14 cellular contexts compared by ENCODE assay signal in the genomic region with DNA sequence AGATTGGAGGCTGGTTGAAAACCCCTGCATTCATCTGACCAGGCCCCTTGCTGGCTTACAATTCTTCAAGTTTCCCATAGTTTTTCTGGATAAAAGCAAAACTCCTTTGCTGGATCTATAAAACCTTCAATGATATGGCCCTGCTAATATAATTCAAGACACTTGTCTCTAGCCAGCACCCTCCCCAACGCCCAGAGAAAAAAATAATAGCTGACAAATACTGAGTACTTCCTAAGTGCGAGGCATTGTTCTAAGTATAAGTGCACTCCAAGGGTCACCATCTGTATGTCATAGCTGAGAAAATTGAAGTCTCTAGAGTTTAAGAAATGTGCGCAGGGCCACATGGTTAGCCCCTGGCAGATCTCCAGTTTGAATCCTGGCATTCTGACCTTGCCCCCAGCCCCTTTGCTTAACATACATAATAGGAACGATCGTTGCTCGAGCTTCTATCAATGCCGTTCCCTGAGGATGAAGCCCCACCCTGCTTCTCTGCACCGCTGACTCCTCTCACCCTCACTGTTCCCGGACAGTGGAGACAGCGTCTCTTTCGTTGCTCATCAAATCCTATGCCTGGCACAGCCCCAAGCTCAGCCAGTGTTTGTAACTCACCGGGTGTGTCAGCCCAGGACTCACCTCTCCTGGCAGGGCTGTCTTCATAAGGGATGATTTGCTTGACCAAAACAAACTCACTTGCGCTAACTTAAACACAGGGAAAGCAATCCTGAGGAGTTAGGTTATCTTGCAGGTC.
A peak's percentile ranks its signal among the peaks of the same experiment; 100 is the strongest.
DNase-seq lines count a peak whose midpoint lies in the region; TF ChIP-seq lines count a peak whose summit lies in the region.
"Had no signal": no experiment of that assay in that cellular context is flagged by ENCODE, and none has a peak within 500 bp of the region (broad histone marks: within the 10 kb centered on the region; RNA-seq: fewer than 3 reads in every experiment).

No MANE protein-coding gene starts in this region.

- WGBS in tibial nerve, 2 donors, result 37 to 46% methylated on average over 13 of the region's 13 CpGs

- in situ Hi-C loops in KBM-7 (cut with MboI; ENCODE audit: low pct_unique_long_range_greater_than_20kb, low sequenced_read_pairs), result no loop called here

- no peak for TF ChIP-seq EP300 in tibial nerve (IDR thresholded peaks at IDR 0.05)

- H3K27me3 ChIP-seq in GM06990 (replicated peaks; ENCODE audit: control insufficient read depth, insufficient read depth, low read length), result no peaks in the 10 kb centered on the region
- no peaks in the 10 kb centered on the region for H3K27me3 ChIP-seq in tibial nerve
- H3K27me3 ChIP-seq: Peyer's patch had no signal

- H3K36me3 Mint-ChIP-seq in chondrocyte (ENCODE audit: low read depth) (no peaks in the 10 kb centered on the region), nephron progenitor cell (ENCODE audit: low read depth) (no peaks in the 10 kb centered on the region)
- H3K36me3 Mint-ChIP-seq in activated T-cell treated with anti-CD3 and anti-CD28 coated beads, Interleukin-2, amount 50 U/mL, for 24 hours (ENCODE audit: low read depth), result no peaks in the 10 kb centered on the region

- peaks cover 3% of the 10 kb centered on the region for H3K27me3 Mint-ChIP-seq in chondrocyte (ENCODE audit: low read depth)
- H3K27me3 Mint-ChIP-seq in nephron progenitor cell (ENCODE audit: low read depth, poor library complexity), result peaks cover 8% of the 10 kb centered on the region
- H3K27me3 Mint-ChIP-seq in activated T-cell treated with anti-CD3 and anti-CD28 coated beads, Interleukin-2, amount 50 U/mL, for 24 hours, result peaks cover 4% of the 10 kb centered on the region
- H3K27me3 Mint-ChIP-seq: activated CD4-positive, alpha-beta T cell treated with anti-CD3 and anti-CD28 coated beads, Interleukin-2, amount 10 ng/mL, durations not matched to agents 7 days and 5 days had no signal

- H3K9me3 ChIP-seq in tibial nerve, result no peaks in the 10 kb centered on the region
- H3K9me3 ChIP-seq: Peyer's patch, spleen had no signal

- H3K27ac Mint-ChIP-seq in chondrocyte (ENCODE audit: unreplicated experiment) (peak overlapping the region; percentile 33), nephron progenitor cell (peak overlapping the region; percentile 83)
- H3K27ac Mint-ChIP-seq in activated T-cell treated with anti-CD3 and anti-CD28 coated beads, Interleukin-2, amount 50 U/mL, for 24 hours, result no peak overlapping the region
- H3K27ac Mint-ChIP-seq: activated CD4-positive, alpha-beta T cell treated with anti-CD3 and anti-CD28 coated beads, Interleukin-2, amount 10 ng/mL, durations not matched to agents 7 days and 5 days; activated naive CD8-positive, alpha-beta T cell treated with anti-CD3 and anti-CD28 coated beads, Interleukin-2, amount 50 U/mL, for 24 hours had no signal

- H3K4me3 Mint-ChIP-seq in chondrocyte (ENCODE audit: unreplicated experiment) (no peak overlapping the region), nephron progenitor cell (no peak overlapping the region)
- H3K4me3 Mint-ChIP-seq in activated T-cell treated with anti-CD3 and anti-CD28 coated beads, Interleukin-2, amount 50 U/mL, for 24 hours, result no peak overlapping the region
- H3K4me3 Mint-ChIP-seq: activated CD4-positive, alpha-beta T cell treated with anti-CD3 and anti-CD28 coated beads, Interleukin-2, amount 10 ng/mL, durations not matched to agents 7 days and 5 days; activated naive CD8-positive, alpha-beta T cell treated with anti-CD3 and anti-CD28 coated beads, Interleukin-2, amount 50 U/mL, for 24 hours had no signal

- H3K4me1 Mint-ChIP-seq in chondrocyte (ENCODE audit: low read depth) (peaks cover 12% of the 10 kb centered on the region), nephron progenitor cell (peaks cover 61% of the 10 kb centered on the region)
- peaks cover 5% of the 10 kb centered on the region for H3K4me1 Mint-ChIP-seq in activated T-cell treated with anti-CD3 and anti-CD28 coated beads, Interleukin-2, amount 50 U/mL, for 24 hours (ENCODE audit: low read depth)
- H3K4me1 Mint-ChIP-seq: activated CD4-positive, alpha-beta T cell treated with anti-CD3 and anti-CD28 coated beads, Interleukin-2, amount 10 ng/mL, durations not matched to agents 7 days and 5 days had no signal

- peak; percentile 20 for DNase-seq in GM06990 (ENCODE audit: extremely low read depth, insufficient read length)
- DNase-seq in NCI-H2171 treated with DMSO at 0.1 percent for 48 hours (lab: John Stamatoyannopoulos, UW), result peak; percentile 45
- no peak for DNase-seq in chondrocyte (ENCODE audit: low spot score)
- peak; percentile 33 for DNase-seq in nephron progenitor cell
- no peak for DNase-seq in tibial nerve (ENCODE audit: low spot score in 2 of 2)
- no peak for DNase-seq in activated T-cell treated with anti-CD3 and anti-CD28 coated beads, Interleukin-2, amount 50 U/mL, for 24 hours
- DNase-seq in NCI-H1694 (lab: John Stamatoyannopoulos, UW), result no peak
- DNase-seq in KBM-7, result no peak
- DNase-seq: activated CD4-positive, alpha-beta T cell treated with anti-CD3 and anti-CD28 coated beads, Interleukin-2, amount 10 ng/mL, durations not matched to agents 7 days and 5 days; activated naive CD8-positive, alpha-beta T cell treated with anti-CD3 and anti-CD28 coated beads, Interleukin-2, amount 50 U/mL, for 24 hours; DND-41; Peyer's patch; spleen; stimulated activated naive CD8-positive, alpha-beta T cell treated with anti-CD3 and anti-CD28 coated beads, Interleukin-15, Interleukin-2, amounts not matched to agents 100 U/mL and 50 U/mL, for 24 hours had no signal

- no peak overlapping the region for H3K27ac ChIP-seq in tibial nerve
- H3K27ac ChIP-seq: Peyer's patch, spleen had no signal

- TF ChIP-seq CTCF in GM06990 (IDR thresholded peaks at IDR 0.05; ENCODE audit: insufficient read depth, low read length, poor library complexity, severe bottlenecking), result no peak
- TF ChIP-seq CTCF in chondrocyte (IDR thresholded peaks at IDR 0.05), result no peak
- no peak for TF ChIP-seq CTCF in nephron progenitor cell (IDR thresholded peaks at IDR 0.05)
- no peak for TF ChIP-seq CTCF in tibial nerve (IDR thresholded peaks at IDR 0.05)

- no peak overlapping the region for H3K4me3 ChIP-seq in GM06990 (replicated peaks; ENCODE audit: low read depth, low read length)
- H3K4me3 ChIP-seq in tibial nerve, result no peak overlapping the region
- H3K4me3 ChIP-seq: Peyer's patch, spleen had no signal

- H3K9me3 Mint-ChIP-seq in chondrocyte (ENCODE audit: low read depth), result no peaks in the 10 kb centered on the region
- no peaks in the 10 kb centered on the region for H3K9me3 Mint-ChIP-seq in nephron progenitor cell
- no peaks in the 10 kb centered on the region for H3K9me3 Mint-ChIP-seq in activated T-cell treated with anti-CD3 and anti-CD28 coated beads, Interleukin-2, amount 50 U/mL, for 24 hours
- H3K9me3 Mint-ChIP-seq: activated CD4-positive, alpha-beta T cell treated with anti-CD3 and anti-CD28 coated beads, Interleukin-2, amount 10 ng/mL, durations not matched to agents 7 days and 5 days; activated naive CD8-positive, alpha-beta T cell treated with anti-CD3 and anti-CD28 coated beads, Interleukin-2, amount 50 U/mL, for 24 hours had no signal

- H3K36me3 ChIP-seq in GM06990 (ENCODE audit: control insufficient read depth, insufficient read depth, low read length) (no peaks in the 10 kb centered on the region), tibial nerve (no peaks in the 10 kb centered on the region)
- H3K36me3 ChIP-seq: Peyer's patch, spleen had no signal

- no peak for TF ChIP-seq POLR2A in tibial nerve (IDR thresholded peaks at IDR 0.05)

- peaks cover 0 to 14% (median 0%) of the 10 kb centered on the region in 4 donors for H3K4me1 ChIP-seq in tibial nerve

Comparison
In these comparisons a context has a peak if more than half of its experiments do, and no peak if none do; other contexts are left out.
1. DNase-seq: peak in GM06990 (single experiment), NCI-H2171 treated with DMSO at 0.1 percent for 48 hours (single experiment) and nephron progenitor cell (single experiment); none in chondrocyte (single experiment), tibial nerve (0 of 2), activated T-cell treated with anti-CD3 and anti-CD28 coated beads, Interleukin-2, amount 50 U/mL, for 24 hours (single experiment), NCI-H1694 (single experiment) and KBM-7 (single experiment).